Comparison of ENCODE assay signal across 27 cellular contexts in the genomic region with DNA sequence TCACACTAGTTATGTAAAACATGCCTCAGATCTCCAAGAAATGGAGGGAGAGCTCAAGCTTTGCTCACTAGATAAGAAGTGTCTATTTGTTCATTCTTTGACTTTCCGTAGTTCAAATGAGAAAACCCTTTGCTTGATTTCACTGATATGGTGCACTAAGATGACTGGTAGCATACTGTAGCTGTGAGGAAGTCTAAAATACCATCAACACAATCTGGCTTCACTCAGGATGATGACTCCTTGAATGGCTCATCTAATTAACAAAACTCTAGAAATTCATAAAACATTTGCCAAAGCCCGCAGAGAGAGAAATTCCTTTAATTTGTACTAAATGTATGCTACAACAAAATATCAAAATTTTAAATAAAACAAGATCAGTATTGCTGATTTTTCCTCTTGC.
DNase-seq lines count a peak whose midpoint lies in the region; ATAC-seq, FAIRE-seq and TF ChIP-seq lines count a peak whose summit lies in the region.
"Had no signal": no experiment of that assay in that cellular context is flagged by ENCODE, and none has a peak within 500 bp of the region (broad histone marks: within the 10 kb centered on the region; RNA-seq: fewer than 3 reads in every experiment).

No MANE protein-coding gene starts in this region.

- H3K79me2 ChIP-seq in SK-N-SH (ENCODE audit: insufficient read depth), result no peaks in the 10 kb centered on the region

- H3K9me2 ChIP-seq in SK-N-SH, result no peaks in the 10 kb centered on the region

- H3K27me3 Mint-ChIP-seq in activated T-cell treated with anti-CD3 and anti-CD28 coated beads, Interleukin-2, amount 50 U/mL, for 24 hours, result peaks cover 2% of the 10 kb centered on the region

- TF ChIP-seq CTCF in SK-N-SH (IDR thresholded peaks at IDR 0.05), result no peak
- no peak for TF ChIP-seq CTCF in fibroblast of mammary gland (conservative IDR thresholded peaks at IDR 0.05; ENCODE audit: control insufficient read depth, insufficient read depth, low read depth, low read length)
- no peak for TF ChIP-seq CTCF in pancreas (IDR thresholded peaks at IDR 0.05)

- no peaks in the 10 kb centered on the region for H3K4me1 Mint-ChIP-seq in activated T-cell treated with anti-CD3 and anti-CD28 coated beads, Interleukin-2, amount 50 U/mL, for 24 hours (ENCODE audit: low read depth)
- H3K4me1 Mint-ChIP-seq: activated naive CD8-positive, alpha-beta T cell treated with anti-CD3 and anti-CD28 coated beads for 36 hours; CD4-positive, CD25-positive, alpha-beta regulatory T cell; stimulated activated naive B cell treated with anti-CD40 and anti-IgM and Interleukin-4, amounts not matched to agents 10 μg/mL and 1 μg/mL and 100 μg/mL, for 72 hours had no signal

- TF ChIP-seq RAD21 in SK-N-SH (IDR thresholded peaks at IDR 0.05; ENCODE audit: low read length), result no peak

- 0 out of 4 replicates have a peak, but pooled peaks of 1 of the 2 experiments have one; percentile 24 for TF ChIP-seq EP300 in SK-N-SH (IDR thresholded peaks at IDR 0.05; ENCODE audit: borderline replicate concordance in 1 of 2, low read depth in 1 of 2, low read length in 1 of 2)

- peak overlapping the region; percentile 51; the same call in 1 of the 2 replicates for H2AFZ ChIP-seq in SK-N-SH (ENCODE audit: low read depth)

- H3K4me3 ChIP-seq in SK-N-SH (ENCODE audit: low read depth in 2 of 2, low read length in 1 of 2) (no peak overlapping the region), fibroblast of mammary gland (ENCODE audit: control insufficient read depth, low read depth, low read length) (no peak overlapping the region), pancreas (no peak overlapping the region)
- H3K4me3 ChIP-seq: right lobe of liver, suprapubic skin had no signal

- POLR2A ChIA-PET in SK-N-SH (lab: Yijun Ruan, JAX), result no interaction called here

- CTCF ChIA-PET in SK-N-SH (lab: Yijun Ruan, JAX), result interaction anchor here (0.7 to 2.1 kb wide), 4 partner anchors 13 to 246 kb away, joined by 3 to 14 read pairs (median 4); no protein-coding TSS in a partner anchor

- no peak for ATAC-seq in pancreas
- ATAC-seq: right lobe of liver; stimulated activated naive B cell treated with anti-CD40 and anti-IgM and Interleukin-4, amounts not matched to agents 10 μg/mL and 1 μg/mL and 100 μg/mL, for 72 hours had no signal

- no peak overlapping the region for H3K4me3 Mint-ChIP-seq in activated T-cell treated with anti-CD3 and anti-CD28 coated beads, Interleukin-2, amount 50 U/mL, for 24 hours
- H3K4me3 Mint-ChIP-seq: activated naive CD8-positive, alpha-beta T cell treated with anti-CD3 and anti-CD28 coated beads for 36 hours; CD4-positive, CD25-positive, alpha-beta regulatory T cell; neural crest cell; stimulated activated naive B cell treated with anti-CD40 and anti-IgM and Interleukin-4, amounts not matched to agents 10 μg/mL and 1 μg/mL and 100 μg/mL, for 72 hours had no signal

- peak overlapping the region; percentile 8; the same call in 1 of the 2 replicates for H3K4me2 ChIP-seq in SK-N-SH

- DNase-seq in NCI-H82 (lab: John Stamatoyannopoulos, UW) (peak; percentile 7), NCI-H82 treated with DMSO at 0.1 percent for 48 hours (lab: John Stamatoyannopoulos, UW; ENCODE audit: unreplicated experiment) (no peak), SK-N-SH (no peak), fibroblast of mammary gland (ENCODE audit: low read depth) (peak; percentile 75), inferior parietal cortex (ENCODE audit: extremely low spot score) (no peak), pancreas (no peak)
- no peak for DNase-seq in activated T-cell treated with anti-CD3 and anti-CD28 coated beads, Interleukin-2, amount 50 U/mL, for 24 hours
- no peak for DNase-seq in stimulated activated CD4-positive, alpha-beta T cell treated with anti-CD3 and anti-CD28 coated beads, Interleukin-12 subunit alpha, Interleukin-12 subunit beta, amount 100 ng/mL, for 4 hours
- DNase-seq: activated CD4-positive, alpha-beta T cell treated with anti-CD3 and anti-CD28 coated beads for 48 hours; activated CD8-positive, alpha-beta memory T cell treated with anti-CD3 and anti-CD28 coated beads for 24 hours; activated effector memory CD4-positive, alpha-beta T cell treated with anti-CD3 and anti-CD28 coated beads, Interleukin-2, amount 50 U/mL, for 16 hours; activated naive CD8-positive, alpha-beta T cell treated with anti-CD3 and anti-CD28 coated beads for 36 hours; CD4-positive, CD25-positive, alpha-beta regulatory T cell; H7; KG1; MV-4-11; NCI-H1436 treated with DMSO at 0.1 percent for 48 hours; NCI-H774; right lobe of liver; stimulated activated CD4-positive, alpha-beta T cell treated with anti-CD3 and anti-CD28 coated beads, Interleukin-15, amount 100 ng/mL, for 24 hours; stimulated activated naive B cell treated with anti-CD40 and anti-IgM and Interleukin-4, amounts not matched to agents 10 μg/mL and 1 μg/mL and 100 μg/mL, for 72 hours; T-helper 2 cell had no signal

- no peaks in the 10 kb centered on the region for H3K9me3 Mint-ChIP-seq in activated T-cell treated with anti-CD3 and anti-CD28 coated beads, Interleukin-2, amount 50 U/mL, for 24 hours
- H3K9me3 Mint-ChIP-seq: activated naive CD8-positive, alpha-beta T cell treated with anti-CD3 and anti-CD28 coated beads for 36 hours; CD4-positive, CD25-positive, alpha-beta regulatory T cell; neural crest cell; stimulated activated naive B cell treated with anti-CD40 and anti-IgM and Interleukin-4, amounts not matched to agents 10 μg/mL and 1 μg/mL and 100 μg/mL, for 72 hours had no signal

- H3K36me3 ChIP-seq in SK-N-SH (replicated peaks in 1 of 2; ENCODE audit: control insufficient read depth in 1 of 2, insufficient read depth in 2 of 2, low read length in 1 of 2) (peaks cover 0 to 2% of the 10 kb centered on the region in 2 experiments), pancreas (no peaks in the 10 kb centered on the region)
- H3K36me3 ChIP-seq: right lobe of liver, suprapubic skin had no signal

- intact Hi-C loops in pancreas (cut with DNase I), result no loop called here

- peak overlapping the region; percentile 25; the same call in 1 of the 2 replicates for H3K9ac ChIP-seq in SK-N-SH

- H3K27ac ChIP-seq in SK-N-SH (ENCODE audit: low read depth in 2 of 2, low read length in 1 of 2) (peak overlapping the region; percentile 64 to 86; a peak in 3 of 4 replicates), pancreas (no peak overlapping the region)
- H3K27ac ChIP-seq: 22Rv1, right lobe of liver, suprapubic skin, VCaP had no signal

- H3K4me1 ChIP-seq in SK-N-SH (ENCODE audit: control insufficient read depth in 1 of 2, insufficient read depth in 2 of 2, low read depth in 1 of 2, low read length in 1 of 2) (peaks cover 0 to 25% of the 10 kb centered on the region in 2 experiments), pancreas (no peaks in the 10 kb centered on the region)
- H3K4me1 ChIP-seq: right lobe of liver, suprapubic skin had no signal

- WGBS in SK-N-SH (ENCODE audit: low lambda C conversion rate), result 39% methylated on average over 2 of the region's 2 CpGs
- WGBS in pancreas, 2 donors, result 78 to 80% methylated on average over 2 of the region's 2 CpGs

- no peak overlapping the region for H3K27ac Mint-ChIP-seq in activated T-cell treated with anti-CD3 and anti-CD28 coated beads, Interleukin-2, amount 50 U/mL, for 24 hours
- H3K27ac Mint-ChIP-seq: activated naive CD8-positive, alpha-beta T cell treated with anti-CD3 and anti-CD28 coated beads for 36 hours; CD4-positive, CD25-positive, alpha-beta regulatory T cell; stimulated activated naive B cell treated with anti-CD40 and anti-IgM and Interleukin-4, amounts not matched to agents 10 μg/mL and 1 μg/mL and 100 μg/mL, for 72 hours had no signal

- H3K27me3 ChIP-seq in SK-N-SH (ENCODE audit: insufficient read depth), result no peaks in the 10 kb centered on the region
- H3K27me3 ChIP-seq in pancreas, result no peaks in the 10 kb centered on the region
- H3K27me3 ChIP-seq: right lobe of liver, suprapubic skin had no signal

- no peaks in the 10 kb centered on the region for H4K20me1 ChIP-seq in SK-N-SH (ENCODE audit: insufficient read depth)

- no peaks in the 10 kb centered on the region for H3K36me3 Mint-ChIP-seq in activated T-cell treated with anti-CD3 and anti-CD28 coated beads, Interleukin-2, amount 50 U/mL, for 24 hours (ENCODE audit: low read depth)
- H3K36me3 Mint-ChIP-seq: activated naive CD8-positive, alpha-beta T cell treated with anti-CD3 and anti-CD28 coated beads for 36 hours; CD4-positive, CD25-positive, alpha-beta regulatory T cell; stimulated activated naive B cell treated with anti-CD40 and anti-IgM and Interleukin-4, amounts not matched to agents 10 μg/mL and 1 μg/mL and 100 μg/mL, for 72 hours had no signal

- H3K9me3 ChIP-seq in SK-N-SH (no peaks in the 10 kb centered on the region), pancreas (no peaks in the 10 kb centered on the region)
- H3K9me3 ChIP-seq: right lobe of liver, suprapubic skin had no signal

- no peak for FAIRE-seq in pancreas (lab: Jason Lieb, UNC)
- FAIRE-seq: endothelial cell of umbilical vein had no signal

- peaks cover 17% of the 10 kb centered on the region for H3F3A ChIP-seq in SK-N-SH (replicated peaks; ENCODE audit: insufficient read depth)

TF ChIP-seq in SK-N-SH, 30 proteins besides CTCF, POLR2A, EP300 and RAD21:
- TF ChIP-seq TCF12 (IDR thresholded peaks at IDR 0.05) (peak; percentile 76), FOSL2 (IDR thresholded peaks at IDR 0.05; ENCODE audit: borderline replicate concordance, low read depth) (peak; percentile 33; the same call in 1 of the 2 replicates)
- TF ChIP-seq, protein P1, sequence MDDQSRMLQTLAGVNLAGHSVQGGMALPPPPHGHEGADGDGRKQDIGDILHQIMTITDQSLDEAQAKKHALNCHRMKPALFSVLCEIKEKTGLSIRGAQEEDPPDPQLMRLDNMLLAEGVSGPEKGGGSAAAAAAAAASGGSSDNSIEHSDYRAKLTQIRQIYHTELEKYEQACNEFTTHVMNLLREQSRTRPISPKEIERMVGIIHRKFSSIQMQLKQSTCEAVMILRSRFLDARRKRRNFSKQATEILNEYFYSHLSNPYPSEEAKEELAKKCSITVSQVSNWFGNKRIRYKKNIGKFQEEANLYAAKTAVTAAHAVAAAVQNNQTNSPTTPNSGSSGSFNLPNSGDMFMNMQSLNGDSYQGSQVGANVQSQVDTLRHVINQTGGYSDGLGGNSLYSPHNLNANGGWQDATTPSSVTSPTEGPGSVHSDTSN (IDR thresholded peaks at IDR 0.05), result peak; percentile 60
- TF ChIP-seq, protein P2, sequence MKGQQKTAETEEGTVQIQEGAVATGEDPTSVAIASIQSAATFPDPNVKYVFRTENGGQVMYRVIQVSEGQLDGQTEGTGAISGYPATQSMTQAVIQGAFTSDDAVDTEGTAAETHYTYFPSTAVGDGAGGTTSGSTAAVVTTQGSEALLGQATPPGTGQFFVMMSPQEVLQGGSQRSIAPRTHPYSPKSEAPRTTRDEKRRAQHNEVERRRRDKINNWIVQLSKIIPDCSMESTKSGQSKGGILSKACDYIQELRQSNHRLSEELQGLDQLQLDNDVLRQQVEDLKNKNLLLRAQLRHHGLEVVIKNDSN (IDR thresholded peaks at IDR 0.05; ENCODE audit: borderline replicate concordance, low read depth), result no peak

Comparison
In these comparisons a context has a peak if more than half of its experiments do, and no peak if none do; other contexts are left out.
1. DNase-seq: peak in NCI-H82 (single experiment) and fibroblast of mammary gland (single experiment); none in NCI-H82 treated with DMSO at 0.1 percent for 48 hours (single experiment), SK-N-SH (single experiment), inferior parietal cortex (single experiment), pancreas (0 of 6), activated T-cell treated with anti-CD3 and anti-CD28 coated beads, Interleukin-2, amount 50 U/mL, for 24 hours (single experiment) and stimulated activated CD4-positive, alpha-beta T cell treated with anti-CD3 and anti-CD28 coated beads, Interleukin-12 subunit alpha, Interleukin-12 subunit beta, amount 100 ng/mL, for 4 hours (single experiment).
2. H3K27ac ChIP-seq: peak in SK-N-SH (2 of 2); none in pancreas (0 of 4).